Comparison of ENCODE assay signal across 1 cellular context in the genomic region with DNA sequence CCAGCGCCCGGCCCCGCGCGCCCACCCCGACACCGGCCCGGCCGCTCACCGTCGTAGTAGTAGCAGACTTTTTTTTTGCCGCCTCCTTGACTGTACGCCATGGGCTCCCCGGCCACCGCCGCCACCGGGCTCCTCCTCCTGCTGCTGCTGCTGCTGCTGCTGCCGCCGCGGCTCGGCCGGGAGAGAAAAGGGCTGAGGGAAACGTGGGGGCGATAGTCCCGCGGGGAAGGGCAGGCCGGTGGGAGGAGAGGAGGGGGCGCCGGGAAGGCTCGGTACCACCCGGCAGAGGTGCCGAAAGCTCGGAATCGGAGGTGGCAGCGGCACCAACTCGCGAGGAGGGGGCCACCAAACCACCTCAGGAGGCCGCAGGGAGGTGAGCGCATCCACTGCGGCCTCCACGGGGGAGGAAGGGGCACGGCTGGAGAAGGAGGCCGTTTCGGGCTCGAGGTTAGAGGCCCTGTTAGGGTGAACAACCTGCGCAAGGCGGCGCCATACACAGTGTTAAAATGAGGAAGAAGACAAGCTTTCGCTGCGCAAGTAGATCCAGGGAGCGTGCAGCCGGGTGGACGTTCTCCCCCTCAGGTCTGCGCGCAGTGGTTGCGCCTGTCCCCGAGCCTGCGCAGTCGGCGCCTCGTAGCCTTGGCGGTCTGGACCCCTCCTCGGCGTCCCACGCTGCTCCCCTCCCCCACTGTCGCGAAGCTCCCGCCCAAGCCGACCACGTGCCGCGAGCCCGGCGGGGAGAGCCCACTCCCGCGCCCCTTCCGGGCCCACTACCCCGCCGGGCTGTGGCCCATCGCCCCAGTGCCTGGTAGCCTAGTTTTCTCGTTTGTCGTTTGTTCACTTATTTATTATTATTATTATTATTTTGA.
TF ChIP-seq lines count a peak whose summit lies in the region.

A gene (minus strand): TSS at position 341 of the 869 bp plus-strand sequence. CDS start 240 bp downstream, at position 101.

TF ChIP-seq in K562, 482 proteins besides CTCF, POLR2A, EP300 and RAD21 (continued from another document and continues in another):
- TF ChIP-seq, protein P1, sequence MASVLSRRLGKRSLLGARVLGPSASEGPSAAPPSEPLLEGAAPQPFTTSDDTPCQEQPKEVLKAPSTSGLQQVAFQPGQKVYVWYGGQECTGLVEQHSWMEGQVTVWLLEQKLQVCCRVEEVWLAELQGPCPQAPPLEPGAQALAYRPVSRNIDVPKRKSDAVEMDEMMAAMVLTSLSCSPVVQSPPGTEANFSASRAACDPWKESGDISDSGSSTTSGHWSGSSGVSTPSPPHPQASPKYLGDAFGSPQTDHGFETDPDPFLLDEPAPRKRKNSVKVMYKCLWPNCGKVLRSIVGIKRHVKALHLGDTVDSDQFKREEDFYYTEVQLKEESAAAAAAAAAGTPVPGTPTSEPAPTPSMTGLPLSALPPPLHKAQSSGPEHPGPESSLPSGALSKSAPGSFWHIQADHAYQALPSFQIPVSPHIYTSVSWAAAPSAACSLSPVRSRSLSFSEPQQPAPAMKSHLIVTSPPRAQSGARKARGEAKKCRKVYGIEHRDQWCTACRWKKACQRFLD (CRISPR knock-in tag; IDR thresholded peaks at IDR 0.05): peak; percentile 85
- TF ChIP-seq NFRKB (IDR thresholded peaks at IDR 0.05; ENCODE audit: low read depth) (peak; percentile 59; the same call in 1 of the 2 replicates), YY1 (IDR thresholded peaks at IDR 0.05; ENCODE audit: borderline replicate concordance in 1 of 3, control insufficient read depth in 1 of 3, extremely low read depth in 1 of 3, insufficient read depth in 3 of 3, insufficient read length in 1 of 3, insufficient replicate concordance in 2 of 3, low read depth in 1 of 3, low read length in 2 of 3) (peak in 2 of 3 experiments; percentile 10 to 40), ZNF274 (IDR thresholded peaks at IDR 0.05; ENCODE audit: borderline replicate concordance, low read depth, low read length) (peak; percentile 10; the same call in 1 of the 2 replicates), ARNT (IDR thresholded peaks at IDR 0.05) (no peak), FOSL1 (tag; conservative IDR thresholded peaks at IDR 0.05) (no peak), KDM1A (IDR thresholded peaks at IDR 0.05) (peak in 1 of 2 experiments; percentile 52; a peak in 1 of 4 replicates), ZNF586 (CRISPR knock-in tag; conservative IDR thresholded peaks at IDR 0.05) (no peak), ZSCAN29 (IDR thresholded peaks at IDR 0.05) (no peak), POLR2B (IDR thresholded peaks at IDR 0.05; ENCODE audit: low read depth, partially characterized antibody) (peak; percentile 81), ARID1B (IDR thresholded peaks at IDR 0.05) (peak; percentile 56; the same call in 1 of the 2 replicates), FOXP1 (CRISPR knock-in tag; IDR thresholded peaks at IDR 0.05) (peak; percentile 99), PHB (CRISPR knock-in tag; IDR thresholded peaks at IDR 0.05) (no peak), PRMT5 (CRISPR knock-in tag; IDR thresholded peaks at IDR 0.05) (0 out of 2 replicates have a peak, but pooled peaks have one; percentile 65), ZNF830 (CRISPR knock-in tag; IDR thresholded peaks at IDR 0.05) (no peak), ZNF212 (CRISPR knock-in tag; IDR thresholded peaks at IDR 0.05) (no peak), ETV5 (CRISPR knock-in tag; IDR thresholded peaks at IDR 0.05; ENCODE audit: low read depth) (no peak; the same call in none of the 2 replicates), CCAR2 (IDR thresholded peaks at IDR 0.05; ENCODE audit: low read depth, low read length) (no peak), TAF9B (IDR thresholded peaks at IDR 0.05; ENCODE audit: partially characterized antibody) (peak; percentile 85), CHD2 (IDR thresholded peaks at IDR 0.05; ENCODE audit: low read depth, low read length) (peak; percentile 67), SRSF3 (IDR thresholded peaks at IDR 0.05; ENCODE audit: insufficient read depth, low read length) (no peak), NR3C1 (CRISPR knock-in tag; IDR thresholded peaks at IDR 0.05) (peak; percentile 93), NR1H2 (CRISPR knock-in tag; IDR thresholded peaks at IDR 0.05) (0 out of 2 replicates have a peak, but pooled peaks have one; percentile 61), SMARCE1 (IDR thresholded peaks at IDR 0.05) (no peak), POLR2H (tag; IDR thresholded peaks at IDR 0.05; ENCODE audit: low read depth) (peak; percentile 65; the same call in 1 of the 2 replicates), MTA3 (IDR thresholded peaks at IDR 0.05; ENCODE audit: borderline replicate concordance) (peak; percentile 73), NR2C1 (IDR thresholded peaks at IDR 0.05) (peak; percentile 70), NR2C1 (tag; IDR thresholded peaks at IDR 0.05) (peak; percentile 50; the same call in 1 of the 2 replicates), NUFIP1 (IDR thresholded peaks at IDR 0.05; ENCODE audit: partially characterized antibody) (peak; percentile 93), GATAD2B (IDR thresholded peaks at IDR 0.05; ENCODE audit: borderline replicate concordance) (peak; percentile 79; the same call in 1 of the 2 replicates), ZNF165 (CRISPR knock-in tag; IDR thresholded peaks at IDR 0.05; ENCODE audit: borderline replicate concordance) (no peak), RNF2 (IDR thresholded peaks at IDR 0.05) (peak; percentile 98), EGR1 (conservative IDR thresholded peaks at IDR 0.05) (peak; percentile 64), SREBF1 (IDR thresholded peaks at IDR 0.05; ENCODE audit: borderline replicate concordance, low read depth, low read length) (peak; percentile 81; the same call in 1 of the 2 replicates), MXI1 (IDR thresholded peaks at IDR 0.05; ENCODE audit: low read depth, low read length) (no peak)
- TF ChIP-seq, protein P2, sequence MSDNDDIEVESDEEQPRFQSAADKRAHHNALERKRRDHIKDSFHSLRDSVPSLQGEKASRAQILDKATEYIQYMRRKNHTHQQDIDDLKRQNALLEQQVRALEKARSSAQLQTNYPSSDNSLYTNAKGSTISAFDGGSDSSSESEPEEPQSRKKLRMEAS (CRISPR knock-in tag; IDR thresholded peaks at IDR 0.05): peak; percentile 99
- TF ChIP-seq, protein P3, sequence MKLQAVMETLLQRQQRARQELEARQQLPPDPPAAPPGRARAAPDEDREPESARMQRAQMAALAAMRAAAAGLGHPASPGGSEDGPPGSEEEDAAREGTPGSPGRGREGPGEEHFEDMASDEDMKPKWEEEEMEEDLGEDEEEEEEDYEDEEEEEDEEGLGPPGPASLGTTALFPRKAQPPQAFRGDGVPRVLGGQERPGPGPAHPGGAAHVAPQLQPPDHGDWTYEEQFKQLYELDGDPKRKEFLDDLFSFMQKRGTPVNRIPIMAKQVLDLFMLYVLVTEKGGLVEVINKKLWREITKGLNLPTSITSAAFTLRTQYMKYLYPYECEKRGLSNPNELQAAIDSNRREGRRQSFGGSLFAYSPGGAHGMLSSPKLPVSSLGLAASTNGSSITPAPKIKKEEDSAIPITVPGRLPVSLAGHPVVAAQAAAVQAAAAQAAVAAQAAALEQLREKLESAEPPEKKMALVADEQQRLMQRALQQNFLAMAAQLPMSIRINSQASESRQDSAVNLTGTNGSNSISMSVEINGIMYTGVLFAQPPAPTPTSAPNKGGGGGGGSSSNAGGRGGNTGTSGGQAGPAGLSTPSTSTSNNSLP (IDR thresholded peaks at IDR 0.05; ENCODE audit: borderline replicate concordance, low read depth, low read length): no peak
- TF ChIP-seq, protein P4, sequence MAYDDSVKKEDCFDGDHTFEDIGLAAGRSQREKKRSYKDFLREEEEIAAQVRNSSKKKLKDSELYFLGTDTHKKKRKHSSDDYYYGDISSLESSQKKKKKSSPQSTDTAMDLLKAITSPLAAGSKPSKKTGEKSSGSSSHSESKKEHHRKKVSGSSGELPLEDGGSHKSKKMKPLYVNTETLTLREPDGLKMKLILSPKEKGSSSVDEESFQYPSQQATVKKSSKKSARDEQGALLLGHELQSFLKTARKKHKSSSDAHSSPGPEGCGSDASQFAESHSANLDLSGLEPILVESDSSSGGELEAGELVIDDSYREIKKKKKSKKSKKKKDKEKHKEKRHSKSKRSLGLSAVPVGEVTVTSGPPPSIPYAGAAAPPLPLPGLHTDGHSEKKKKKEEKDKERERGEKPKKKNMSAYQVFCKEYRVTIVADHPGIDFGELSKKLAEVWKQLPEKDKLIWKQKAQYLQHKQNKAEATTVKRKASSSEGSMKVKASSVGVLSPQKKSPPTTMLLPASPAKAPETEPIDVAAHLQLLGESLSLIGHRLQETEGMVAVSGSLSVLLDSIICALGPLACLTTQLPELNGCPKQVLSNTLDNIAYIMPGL (CRISPR knock-in tag; IDR thresholded peaks at IDR 0.05): peak; percentile 73; the same call in 1 of the 2 replicates
- TF ChIP-seq, protein P5, sequence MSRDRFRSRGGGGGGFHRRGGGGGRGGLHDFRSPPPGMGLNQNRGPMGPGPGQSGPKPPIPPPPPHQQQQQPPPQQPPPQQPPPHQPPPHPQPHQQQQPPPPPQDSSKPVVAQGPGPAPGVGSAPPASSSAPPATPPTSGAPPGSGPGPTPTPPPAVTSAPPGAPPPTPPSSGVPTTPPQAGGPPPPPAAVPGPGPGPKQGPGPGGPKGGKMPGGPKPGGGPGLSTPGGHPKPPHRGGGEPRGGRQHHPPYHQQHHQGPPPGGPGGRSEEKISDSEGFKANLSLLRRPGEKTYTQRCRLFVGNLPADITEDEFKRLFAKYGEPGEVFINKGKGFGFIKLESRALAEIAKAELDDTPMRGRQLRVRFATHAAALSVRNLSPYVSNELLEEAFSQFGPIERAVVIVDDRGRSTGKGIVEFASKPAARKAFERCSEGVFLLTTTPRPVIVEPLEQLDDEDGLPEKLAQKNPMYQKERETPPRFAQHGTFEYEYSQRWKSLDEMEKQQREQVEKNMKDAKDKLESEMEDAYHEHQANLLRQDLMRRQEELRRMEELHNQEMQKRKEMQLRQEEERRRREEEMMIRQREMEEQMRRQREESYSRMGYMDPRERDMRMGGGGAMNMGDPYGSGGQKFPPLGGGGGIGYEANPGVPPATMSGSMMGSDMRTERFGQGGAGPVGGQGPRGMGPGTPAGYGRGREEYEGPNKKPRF (IDR thresholded peaks at IDR 0.05; ENCODE audit: low read depth, low read length): no peak
- TF ChIP-seq, protein P6, sequence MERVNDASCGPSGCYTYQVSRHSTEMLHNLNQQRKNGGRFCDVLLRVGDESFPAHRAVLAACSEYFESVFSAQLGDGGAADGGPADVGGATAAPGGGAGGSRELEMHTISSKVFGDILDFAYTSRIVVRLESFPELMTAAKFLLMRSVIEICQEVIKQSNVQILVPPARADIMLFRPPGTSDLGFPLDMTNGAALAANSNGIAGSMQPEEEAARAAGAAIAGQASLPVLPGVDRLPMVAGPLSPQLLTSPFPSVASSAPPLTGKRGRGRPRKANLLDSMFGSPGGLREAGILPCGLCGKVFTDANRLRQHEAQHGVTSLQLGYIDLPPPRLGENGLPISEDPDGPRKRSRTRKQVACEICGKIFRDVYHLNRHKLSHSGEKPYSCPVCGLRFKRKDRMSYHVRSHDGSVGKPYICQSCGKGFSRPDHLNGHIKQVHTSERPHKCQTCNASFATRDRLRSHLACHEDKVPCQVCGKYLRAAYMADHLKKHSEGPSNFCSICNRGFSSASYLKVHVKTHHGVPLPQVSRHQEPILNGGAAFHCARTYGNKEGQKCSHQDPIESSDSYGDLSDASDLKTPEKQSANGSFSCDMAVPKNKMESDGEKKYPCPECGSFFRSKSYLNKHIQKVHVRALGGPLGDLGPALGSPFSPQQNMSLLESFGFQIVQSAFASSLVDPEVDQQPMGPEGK (CRISPR knock-in tag; IDR thresholded peaks at IDR 0.05; ENCODE audit: borderline replicate concordance): no peak
- TF ChIP-seq, protein P7, sequence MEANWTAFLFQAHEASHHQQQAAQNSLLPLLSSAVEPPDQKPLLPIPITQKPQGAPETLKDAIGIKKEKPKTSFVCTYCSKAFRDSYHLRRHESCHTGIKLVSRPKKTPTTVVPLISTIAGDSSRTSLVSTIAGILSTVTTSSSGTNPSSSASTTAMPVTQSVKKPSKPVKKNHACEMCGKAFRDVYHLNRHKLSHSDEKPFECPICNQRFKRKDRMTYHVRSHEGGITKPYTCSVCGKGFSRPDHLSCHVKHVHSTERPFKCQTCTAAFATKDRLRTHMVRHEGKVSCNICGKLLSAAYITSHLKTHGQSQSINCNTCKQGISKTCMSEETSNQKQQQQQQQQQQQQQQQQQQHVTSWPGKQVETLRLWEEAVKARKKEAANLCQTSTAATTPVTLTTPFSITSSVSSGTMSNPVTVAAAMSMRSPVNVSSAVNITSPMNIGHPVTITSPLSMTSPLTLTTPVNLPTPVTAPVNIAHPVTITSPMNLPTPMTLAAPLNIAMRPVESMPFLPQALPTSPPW (CRISPR knock-in tag; IDR thresholded peaks at IDR 0.05): peak; percentile 82
- TF ChIP-seq, protein P8, sequence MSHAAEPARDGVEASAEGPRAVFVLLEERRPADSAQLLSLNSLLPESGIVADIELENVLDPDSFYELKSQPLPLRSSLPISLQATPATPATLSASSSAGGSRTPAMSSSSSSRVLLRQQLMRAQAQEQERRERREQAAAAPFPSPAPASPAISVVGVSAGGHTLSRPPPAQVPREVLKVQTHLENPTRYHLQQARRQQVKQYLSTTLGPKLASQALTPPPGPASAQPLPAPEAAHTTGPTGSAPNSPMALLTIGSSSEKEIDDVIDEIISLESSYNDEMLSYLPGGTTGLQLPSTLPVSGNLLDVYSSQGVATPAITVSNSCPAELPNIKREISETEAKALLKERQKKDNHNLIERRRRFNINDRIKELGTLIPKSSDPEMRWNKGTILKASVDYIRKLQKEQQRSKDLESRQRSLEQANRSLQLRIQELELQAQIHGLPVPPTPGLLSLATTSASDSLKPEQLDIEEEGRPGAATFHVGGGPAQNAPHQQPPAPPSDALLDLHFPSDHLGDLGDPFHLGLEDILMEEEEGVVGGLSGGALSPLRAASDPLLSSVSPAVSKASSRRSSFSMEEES (CRISPR knock-in tag; IDR thresholded peaks at IDR 0.05): peak; percentile 29; the same call in 1 of the 2 replicates
- TF ChIP-seq, protein P9, sequence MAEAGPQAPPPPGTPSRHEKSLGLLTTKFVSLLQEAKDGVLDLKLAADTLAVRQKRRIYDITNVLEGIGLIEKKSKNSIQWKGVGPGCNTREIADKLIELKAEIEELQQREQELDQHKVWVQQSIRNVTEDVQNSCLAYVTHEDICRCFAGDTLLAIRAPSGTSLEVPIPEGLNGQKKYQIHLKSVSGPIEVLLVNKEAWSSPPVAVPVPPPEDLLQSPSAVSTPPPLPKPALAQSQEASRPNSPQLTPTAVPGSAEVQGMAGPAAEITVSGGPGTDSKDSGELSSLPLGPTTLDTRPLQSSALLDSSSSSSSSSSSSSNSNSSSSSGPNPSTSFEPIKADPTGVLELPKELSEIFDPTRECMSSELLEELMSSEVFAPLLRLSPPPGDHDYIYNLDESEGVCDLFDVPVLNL (CRISPR knock-in tag; IDR thresholded peaks at IDR 0.05; ENCODE audit: low read depth): peak; percentile 81
- TF ChIP-seq, protein P10, sequence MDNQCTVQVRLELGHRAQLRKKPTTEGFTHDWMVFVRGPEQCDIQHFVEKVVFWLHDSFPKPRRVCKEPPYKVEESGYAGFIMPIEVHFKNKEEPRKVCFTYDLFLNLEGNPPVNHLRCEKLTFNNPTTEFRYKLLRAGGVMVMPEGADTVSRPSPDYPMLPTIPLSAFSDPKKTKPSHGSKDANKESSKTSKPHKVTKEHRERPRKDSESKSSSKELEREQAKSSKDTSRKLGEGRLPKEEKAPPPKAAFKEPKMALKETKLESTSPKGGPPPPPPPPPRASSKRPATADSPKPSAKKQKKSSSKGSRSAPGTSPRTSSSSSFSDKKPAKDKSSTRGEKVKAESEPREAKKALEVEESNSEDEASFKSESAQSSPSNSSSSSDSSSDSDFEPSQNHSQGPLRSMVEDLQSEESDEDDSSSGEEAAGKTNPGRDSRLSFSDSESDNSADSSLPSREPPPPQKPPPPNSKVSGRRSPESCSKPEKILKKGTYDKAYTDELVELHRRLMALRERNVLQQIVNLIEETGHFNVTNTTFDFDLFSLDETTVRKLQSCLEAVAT (IDR thresholded peaks at IDR 0.05): peak; percentile 31 to 59; a peak in 2 of 4 replicates
